10 cellular contexts compared by ENCODE assay signal in genomic region chr7:101201695-101202602, GRCh38. TPM values are rescaled to one million over a fixed set of nuclear protein-coding genes. Genes with fewer than 3 reads are reported as not detected.
DNase-seq lines count a peak whose midpoint lies in the region; ATAC-seq and TF ChIP-seq lines count a peak whose summit lies in the region.
"Had no signal": no experiment of that assay in that cellular context is flagged by ENCODE, and none has a peak within 500 bp of the region (broad histone marks: within the 10 kb centered on the region; RNA-seq: fewer than 3 reads in every experiment).

No MANE protein-coding gene starts in this region.

- no peak overlapping the region for H3K4me3 Mint-ChIP-seq in activated CD8-positive, alpha-beta T cell treated with anti-CD3 and anti-CD28 coated beads, Interleukin-2, amount 10 ng/mL, durations not matched to agents 7 days and 5 days
- H3K4me3 Mint-ChIP-seq in activated CD8-positive, alpha-beta T cell treated with anti-CD3 and anti-CD28 coated beads for 36 hours, result no peak overlapping the region
- peak overlapping the region; percentile 37 for H3K4me3 Mint-ChIP-seq in stimulated activated effector memory CD8-positive, alpha-beta T cell treated with anti-CD3 and anti-CD28 coated beads, Interleukin-12 subunit alpha, Interleukin-12 subunit beta, amount 100 ng/mL, for 72 hours

- POLR2A ChIA-PET in activated CD8-positive, alpha-beta T cell treated with anti-CD3 and anti-CD28 coated beads, Interleukin-2, amount 10 ng/mL, durations not matched to agents 7 days and 5 days (lab: Charles Lee), result interaction anchor here (1.5 kb wide), 1 partner anchor 16 kb away, joined by 3 read pairs; the partner anchor contains the start of gene ZNHIT1
- POLR2A ChIA-PET in activated CD8-positive, alpha-beta T cell treated with anti-CD3 and anti-CD28 coated beads for 36 hours (lab: Charles Lee), result interaction anchor here (0.8 kb wide), 1 partner anchor 15 kb away, joined by 3 read pairs; the partner anchor contains the start of gene PLOD3

- H3K27me3 Mint-ChIP-seq in activated CD8-positive, alpha-beta T cell treated with anti-CD3 and anti-CD28 coated beads, Interleukin-2, amount 10 ng/mL, durations not matched to agents 7 days and 5 days (ENCODE audit: low read depth), result peaks cover 32% of the 10 kb centered on the region
- peaks cover 27% of the 10 kb centered on the region for H3K27me3 Mint-ChIP-seq in activated CD8-positive, alpha-beta T cell treated with anti-CD3 and anti-CD28 coated beads for 36 hours

- intact Hi-C loops in activated CD8-positive, alpha-beta T cell treated with anti-CD3 and anti-CD28 coated beads for 36 hours (cut with micrococcal nuclease), result no loop called here

- peak overlapping the region; percentile 6 for H3K4me3 ChIP-seq in iPS-11a (ENCODE audit: low read depth, low read length)
- H3K4me3 ChIP-seq: SK-N-MC had no signal

- no peak for DNase-seq in activated CD8-positive, alpha-beta T cell treated with anti-CD3 and anti-CD28 coated beads, Interleukin-2, amount 10 ng/mL, durations not matched to agents 7 days and 5 days
- no peak for DNase-seq in activated CD8-positive, alpha-beta T cell treated with anti-CD3 and anti-CD28 coated beads for 36 hours
- DNase-seq in stimulated activated effector memory CD8-positive, alpha-beta T cell treated with anti-CD3 and anti-CD28 coated beads, Interleukin-12 subunit alpha, Interleukin-12 subunit beta, amount 100 ng/mL, for 72 hours (ENCODE audit: low spot score in 2 of 2), result no peak
- DNase-seq in superior temporal gyrus (ENCODE audit: extremely low spot score), result no peak
- DNase-seq: kidney glomerular epithelial cell, NCI-H1694 had no signal

- H3K4me1 Mint-ChIP-seq in activated CD8-positive, alpha-beta T cell treated with anti-CD3 and anti-CD28 coated beads, Interleukin-2, amount 10 ng/mL, durations not matched to agents 7 days and 5 days (ENCODE audit: low read depth), result peaks cover 10% of the 10 kb centered on the region
- peaks cover 2% of the 10 kb centered on the region for H3K4me1 Mint-ChIP-seq in activated CD8-positive, alpha-beta T cell treated with anti-CD3 and anti-CD28 coated beads for 36 hours (ENCODE audit: low read depth)
- peaks cover 17% of the 10 kb centered on the region for H3K4me1 Mint-ChIP-seq in stimulated activated effector memory CD8-positive, alpha-beta T cell treated with anti-CD3 and anti-CD28 coated beads, Interleukin-12 subunit alpha, Interleukin-12 subunit beta, amount 100 ng/mL, for 72 hours

- ATAC-seq in activated CD8-positive, alpha-beta T cell treated with anti-CD3 and anti-CD28 coated beads, Interleukin-2, amount 10 ng/mL, durations not matched to agents 7 days and 5 days, result peak; percentile 35
- ATAC-seq in activated CD8-positive, alpha-beta T cell treated with anti-CD3 and anti-CD28 coated beads for 36 hours, result no peak
- ATAC-seq in stimulated activated effector memory CD8-positive, alpha-beta T cell treated with anti-CD3 and anti-CD28 coated beads, Interleukin-12 subunit alpha, Interleukin-12 subunit beta, amount 100 ng/mL, for 72 hours, result peak; percentile 31
- ATAC-seq in HG03175 (IDR thresholded peaks at IDR 0.05; ENCODE audit: unreplicated experiment), result no peak

- CTCF ChIA-PET in activated CD8-positive, alpha-beta T cell treated with anti-CD3 and anti-CD28 coated beads, Interleukin-2, amount 10 ng/mL, durations not matched to agents 7 days and 5 days (lab: Charles Lee), result interaction anchor here (0.6 to 3.4 kb wide), 4 partner anchors 10 to 90 kb away, joined by 3 to 21 read pairs (median 6); partner anchors contain the start of genes PLOD3 and ZNHIT1
- CTCF ChIA-PET in activated CD8-positive, alpha-beta T cell treated with anti-CD3 and anti-CD28 coated beads for 36 hours (lab: Charles Lee), result interaction anchor here (2.0 to 4.7 kb wide), 2 partner anchors 9 to 10 kb away, joined by 9 to 24 read pairs; no protein-coding TSS in a partner anchor

- H3K9me3 Mint-ChIP-seq in activated CD8-positive, alpha-beta T cell treated with anti-CD3 and anti-CD28 coated beads, Interleukin-2, amount 10 ng/mL, durations not matched to agents 7 days and 5 days (ENCODE audit: insufficient read depth), result no peaks in the 10 kb centered on the region
- no peaks in the 10 kb centered on the region for H3K9me3 Mint-ChIP-seq in activated CD8-positive, alpha-beta T cell treated with anti-CD3 and anti-CD28 coated beads for 36 hours
- no peaks in the 10 kb centered on the region for H3K9me3 Mint-ChIP-seq in stimulated activated effector memory CD8-positive, alpha-beta T cell treated with anti-CD3 and anti-CD28 coated beads, Interleukin-12 subunit alpha, Interleukin-12 subunit beta, amount 100 ng/mL, for 72 hours

- no peak overlapping the region for H3K27ac Mint-ChIP-seq in activated CD8-positive, alpha-beta T cell treated with anti-CD3 and anti-CD28 coated beads, Interleukin-2, amount 10 ng/mL, durations not matched to agents 7 days and 5 days
- no peak overlapping the region for H3K27ac Mint-ChIP-seq in activated CD8-positive, alpha-beta T cell treated with anti-CD3 and anti-CD28 coated beads for 36 hours
- H3K27ac Mint-ChIP-seq in stimulated activated effector memory CD8-positive, alpha-beta T cell treated with anti-CD3 and anti-CD28 coated beads, Interleukin-12 subunit alpha, Interleukin-12 subunit beta, amount 100 ng/mL, for 72 hours, result no peak overlapping the region

- no peak for TF ChIP-seq CTCF in activated CD8-positive, alpha-beta T cell treated with anti-CD3 and anti-CD28 coated beads for 36 hours (IDR thresholded peaks at IDR 0.05)

- no peaks in the 10 kb centered on the region for H3K36me3 Mint-ChIP-seq in activated CD8-positive, alpha-beta T cell treated with anti-CD3 and anti-CD28 coated beads, Interleukin-2, amount 10 ng/mL, durations not matched to agents 7 days and 5 days (ENCODE audit: low read depth)
- peaks cover 2% of the 10 kb centered on the region for H3K36me3 Mint-ChIP-seq in activated CD8-positive, alpha-beta T cell treated with anti-CD3 and anti-CD28 coated beads for 36 hours (ENCODE audit: low read depth)
- H3K36me3 Mint-ChIP-seq in stimulated activated effector memory CD8-positive, alpha-beta T cell treated with anti-CD3 and anti-CD28 coated beads, Interleukin-12 subunit alpha, Interleukin-12 subunit beta, amount 100 ng/mL, for 72 hours, result no peaks in the 10 kb centered on the region

RNA-seq across cellular contexts. Expression of gene MOGAT3, which starts 1.1 kb away (rescaled TPM):
- total RNA-seq in activated CD8-positive, alpha-beta T cell treated with anti-CD3 and anti-CD28 coated beads, Interleukin-2, amount 10 ng/mL, durations not matched to agents 7 days and 5 days, result not detected
- not detected for total RNA-seq in activated CD8-positive, alpha-beta T cell treated with anti-CD3 and anti-CD28 coated beads for 36 hours
- total RNA-seq: subcutaneous adipose tissue had no signal

RNA-seq across cellular contexts. Expression of gene PLOD3, which starts 15.4 kb away (rescaled TPM):
- total RNA-seq in activated CD8-positive, alpha-beta T cell treated with anti-CD3 and anti-CD28 coated beads, Interleukin-2, amount 10 ng/mL, durations not matched to agents 7 days and 5 days, result 10 to 100 TPM; 51.1 to 58.1 TPM
- 10 to 100 TPM; 20.4 to 24.4 TPM for total RNA-seq in activated CD8-positive, alpha-beta T cell treated with anti-CD3 and anti-CD28 coated beads for 36 hours

RNA-seq across cellular contexts. Expression of gene ZNHIT1, which starts 16.0 kb away (rescaled TPM):
- total RNA-seq in activated CD8-positive, alpha-beta T cell treated with anti-CD3 and anti-CD28 coated beads, Interleukin-2, amount 10 ng/mL, durations not matched to agents 7 days and 5 days, result 10 to 100 TPM; 56.1 to 58.4 TPM
- total RNA-seq in activated CD8-positive, alpha-beta T cell treated with anti-CD3 and anti-CD28 coated beads for 36 hours, result 10 to 100 TPM; 36.8 to 37.9 TPM

RNA-seq across cellular contexts. Expression of gene NAT16, which starts 21.9 kb away (rescaled TPM):
- total RNA-seq in activated CD8-positive, alpha-beta T cell treated with anti-CD3 and anti-CD28 coated beads, Interleukin-2, amount 10 ng/mL, durations not matched to agents 7 days and 5 days, result not detected
- not detected for total RNA-seq in activated CD8-positive, alpha-beta T cell treated with anti-CD3 and anti-CD28 coated beads for 36 hours
- total RNA-seq: subcutaneous adipose tissue had no signal

RNA-seq across cellular contexts. Expression of gene CLDN15, which starts 35.7 kb away (rescaled TPM):
- 10 to 100 TPM; 19.6 to 21.2 TPM for total RNA-seq in activated CD8-positive, alpha-beta T cell treated with anti-CD3 and anti-CD28 coated beads, Interleukin-2, amount 10 ng/mL, durations not matched to agents 7 days and 5 days
- 10 to 100 TPM; 14.2 to 15.8 TPM for total RNA-seq in activated CD8-positive, alpha-beta T cell treated with anti-CD3 and anti-CD28 coated beads for 36 hours

Comparison
In these comparisons a context has a peak if more than half of its experiments do, and no peak if none do; other contexts are left out.
1. ATAC-seq: peak in activated CD8-positive, alpha-beta T cell treated with anti-CD3 and anti-CD28 coated beads, Interleukin-2, amount 10 ng/mL, durations not matched to agents 7 days and 5 days (single experiment) and stimulated activated effector memory CD8-positive, alpha-beta T cell treated with anti-CD3 and anti-CD28 coated beads, Interleukin-12 subunit alpha, Interleukin-12 subunit beta, amount 100 ng/mL, for 72 hours (single experiment); none in activated CD8-positive, alpha-beta T cell treated with anti-CD3 and anti-CD28 coated beads for 36 hours (single experiment) and HG03175 (single experiment).